ENCODE assay signal across 20 cellular contexts in genomic region chr6:151026021-151026663, GRCh38.
DNase-seq lines count a peak whose midpoint lies in the region; ATAC-seq, FAIRE-seq and TF ChIP-seq lines count a peak whose summit lies in the region.
"Had no signal": no experiment of that assay in that cellular context is flagged by ENCODE, and none has a peak within 500 bp of the region (broad histone marks: within the 10 kb centered on the region; RNA-seq: fewer than 3 reads in every experiment).

No MANE protein-coding gene starts in this region.

- H3K9me3 ChIP-seq in pancreas = no peaks in the 10 kb centered on the region
- H3K9me3 ChIP-seq: HAP-1 had no signal

- DNase-seq in activated CD8-positive, alpha-beta memory T cell treated with anti-CD3 and anti-CD28 coated beads for 24 hours = peak; percentile 15
- no peak for DNase-seq in activated CD8-positive, alpha-beta memory T cell treated with anti-CD3 and anti-CD28 coated beads, Interleukin-2, amount 50 U/mL, for 48 hours
- DNase-seq in coronary artery (ENCODE audit: low spot score) (no peak), pancreas (no peak), Calu3 (no peak), HTR-8/SVneo (ENCODE audit: insufficient read length, low spot score) (no peak), NCI-H1436 treated with DMSO at 0.1 percent for 48 hours (lab: John Stamatoyannopoulos, UW) (no peak)
- DNase-seq in stimulated activated effector memory CD8-positive, alpha-beta T cell treated with anti-CD3 and anti-CD28 coated beads, Interleukin-12 subunit alpha, Interleukin-12 subunit beta, amount 100 ng/mL, for 72 hours (ENCODE audit: low spot score in 2 of 2) = no peak
- DNase-seq: CD4-positive, alpha-beta memory T cell; GM23248; KG1; NCI-H1417 treated with DMSO at 0.1 percent for 48 hours; NCI-H2029; NCI-H345; NCI-H524 treated with DMSO at 0.1 percent for 48 hours; PC-9; SJCRH30 had no signal

- peak overlapping the region; percentile 57 to 79 for H3K27ac ChIP-seq in coronary artery
- peak overlapping the region in 2 of 4 donors; percentile 10 to 24 for H3K27ac ChIP-seq in pancreas
- H3K27ac ChIP-seq: GM23248, PC-9, SJCRH30 had no signal

- ATAC-seq in pancreas = peak in 3 of 4 donors; percentile 4 to 19 (median 15)
- ATAC-seq in stimulated activated effector memory CD8-positive, alpha-beta T cell treated with anti-CD3 and anti-CD28 coated beads, Interleukin-12 subunit alpha, Interleukin-12 subunit beta, amount 100 ng/mL, for 72 hours = no peak

- H3K9me3 Mint-ChIP-seq in Calu3 (ENCODE audit: low read depth, unreplicated experiment) = no peaks in the 10 kb centered on the region
- no peaks in the 10 kb centered on the region for H3K9me3 Mint-ChIP-seq in stimulated activated effector memory CD8-positive, alpha-beta T cell treated with anti-CD3 and anti-CD28 coated beads, Interleukin-12 subunit alpha, Interleukin-12 subunit beta, amount 100 ng/mL, for 72 hours
- H3K9me3 Mint-ChIP-seq: CD4-positive, alpha-beta memory T cell had no signal

- FAIRE-seq in pancreas (lab: Jason Lieb, UNC) = no peak
- FAIRE-seq in HTR-8/SVneo (lab: Jason Lieb, UNC) = no peak
- FAIRE-seq: A204.1, GM12891 had no signal

- H3K4me1 Mint-ChIP-seq in Calu3 (ENCODE audit: low read depth, unreplicated experiment) = peaks cover 10% of the 10 kb centered on the region
- H3K4me1 Mint-ChIP-seq in stimulated activated effector memory CD8-positive, alpha-beta T cell treated with anti-CD3 and anti-CD28 coated beads, Interleukin-12 subunit alpha, Interleukin-12 subunit beta, amount 100 ng/mL, for 72 hours = peaks cover 7% of the 10 kb centered on the region

- H3K36me3 Mint-ChIP-seq in Calu3 (ENCODE audit: insufficient read depth, unreplicated experiment) = peaks cover 12% of the 10 kb centered on the region
- peaks cover 50% of the 10 kb centered on the region for H3K36me3 Mint-ChIP-seq in stimulated activated effector memory CD8-positive, alpha-beta T cell treated with anti-CD3 and anti-CD28 coated beads, Interleukin-12 subunit alpha, Interleukin-12 subunit beta, amount 100 ng/mL, for 72 hours

- H3K36me3 ChIP-seq in pancreas = no peaks in the 10 kb centered on the region

- H3K27me3 Mint-ChIP-seq in Calu3 (ENCODE audit: unreplicated experiment) = no peaks in the 10 kb centered on the region
- H3K27me3 Mint-ChIP-seq: CD4-positive, alpha-beta memory T cell had no signal

- intact Hi-C loops in pancreas (cut with DNase I) (no loop called here), Calu3 (cut with micrococcal nuclease; ENCODE audit: unreplicated experiment) (no loop called here)

- H3K4me1 ChIP-seq in pancreas = peaks cover 5 to 24% (median 23%) of the 10 kb centered on the region in 3 donors
- H3K4me1 ChIP-seq: HAP-1 had no signal

- TF ChIP-seq CTCF in coronary artery (IDR thresholded peaks at IDR 0.05) (no peak), pancreas (IDR thresholded peaks at IDR 0.05) (no peak), Calu3 (IDR thresholded peaks at IDR 0.05; ENCODE audit: unreplicated experiment) (no peak)

- no TSS peak for BruUV-seq in Calu3 (replicated peaks; lab: Mats Ljungman, UMichigan)

- CTCF ChIA-PET in Calu3 (lab: Charles Lee) = interaction anchor here (0.7 to 1.1 kb wide), 2 partner anchors 11 to 22 kb away, joined by 3 read pairs; no protein-coding TSS in a partner anchor

- no peak overlapping the region for H3K27ac Mint-ChIP-seq in Calu3 (ENCODE audit: unreplicated experiment)
- H3K27ac Mint-ChIP-seq in stimulated activated effector memory CD8-positive, alpha-beta T cell treated with anti-CD3 and anti-CD28 coated beads, Interleukin-12 subunit alpha, Interleukin-12 subunit beta, amount 100 ng/mL, for 72 hours = no peak overlapping the region
- H3K27ac Mint-ChIP-seq: CD4-positive, alpha-beta memory T cell had no signal

- H3K4me3 ChIP-seq in coronary artery = no peak overlapping the region
- no peak overlapping the region for H3K4me3 ChIP-seq in pancreas
- H3K4me3 ChIP-seq: GM23248, HAP-1, PC-9, SJCRH30 had no signal

- H3K27me3 ChIP-seq in pancreas = no peaks in the 10 kb centered on the region
- H3K27me3 ChIP-seq: SJCRH30 had no signal

- 91 to 92% methylated on average over 4 of the region's 4 CpGs for WGBS in pancreas, 2 donors

- no peak overlapping the region for H3K4me3 Mint-ChIP-seq in Calu3 (ENCODE audit: low read depth, unreplicated experiment)
- H3K4me3 Mint-ChIP-seq in stimulated activated effector memory CD8-positive, alpha-beta T cell treated with anti-CD3 and anti-CD28 coated beads, Interleukin-12 subunit alpha, Interleukin-12 subunit beta, amount 100 ng/mL, for 72 hours = no peak overlapping the region
- H3K4me3 Mint-ChIP-seq: CD4-positive, alpha-beta memory T cell had no signal
